1 cellular context compared by ENCODE assay signal in genomic region chr7:66167773-66168367, GRCh38.
TF ChIP-seq lines count a peak whose summit lies in the region.

No MANE protein-coding gene starts in this region.

TF ChIP-seq in K562, 482 proteins besides CTCF, POLR2A, EP300 and RAD21 (continued from another document):
- TF ChIP-seq TAF15 (IDR thresholded peaks at IDR 0.05; ENCODE audit: low read depth, low read length): no peak
- TF ChIP-seq CHD2 (IDR thresholded peaks at IDR 0.05; ENCODE audit: low read depth, low read length): no peak
- TF ChIP-seq MED1 (CRISPR knock-in tag; IDR thresholded peaks at IDR 0.05; ENCODE audit: borderline replicate concordance): no peak
- TF ChIP-seq SMAD2 (IDR thresholded peaks at IDR 0.05; ENCODE audit: low read depth, low read length): no peak
- no peak for TF ChIP-seq SMAD1 (IDR thresholded peaks at IDR 0.05; ENCODE audit: low read depth, low read length, partially characterized antibody)
- no peak for TF ChIP-seq ZNF280A (IDR thresholded peaks at IDR 0.05; ENCODE audit: low read depth, partially characterized antibody)
- no peak for TF ChIP-seq CHD1 (IDR thresholded peaks at IDR 0.05; ENCODE audit: low read length)
- TF ChIP-seq ZNF75A (CRISPR knock-in tag; IDR thresholded peaks at IDR 0.05): no peak
- TF ChIP-seq ZBTB1 (CRISPR knock-in tag; IDR thresholded peaks at IDR 0.05; ENCODE audit: borderline replicate concordance, low read depth): no peak
- TF ChIP-seq GTF2B (IDR thresholded peaks at IDR 0.05; ENCODE audit: extremely low read depth, insufficient read length): no peak
- 0 out of 2 replicates have a peak, but pooled peaks have one; percentile 10 for TF ChIP-seq ZNF24 (IDR thresholded peaks at IDR 0.05)
- no peak for TF ChIP-seq RBM17 (IDR thresholded peaks at IDR 0.05; ENCODE audit: borderline replicate concordance, low read depth, low read length)
- peak; percentile 73; the same call in 1 of the 2 replicates for TF ChIP-seq SPI1 (IDR thresholded peaks at IDR 0.05; ENCODE audit: borderline replicate concordance, low read depth, low read length)
- no peak for TF ChIP-seq ATF4 (CRISPR knock-in tag; IDR thresholded peaks at IDR 0.05)
- peak; percentile 89 for TF ChIP-seq NFIC (IDR thresholded peaks at IDR 0.05)
- TF ChIP-seq JUNB (CRISPR knock-in tag; conservative IDR thresholded peaks at IDR 0.05): no peak
- TF ChIP-seq ARHGAP35 (IDR thresholded peaks at IDR 0.05; ENCODE audit: partially characterized antibody): no peak
- TF ChIP-seq TEAD4 (IDR thresholded peaks at IDR 0.05; ENCODE audit: low read length): no peak
- TF ChIP-seq TEAD4 (CRISPR knock-in tag; IDR thresholded peaks at IDR 0.05; ENCODE audit: borderline replicate concordance): no peak
- peak in 1 of 2 experiments; percentile 81; a peak in 2 of 4 replicates for TF ChIP-seq FOXA3 (CRISPR knock-in tag; conservative IDR thresholded peaks at IDR 0.05 in 1 of 2, IDR thresholded peaks at IDR 0.05 in 1 of 2)
- TF ChIP-seq THRA (IDR thresholded peaks at IDR 0.05): no peak
- TF ChIP-seq TEAD1 (CRISPR knock-in tag; IDR thresholded peaks at IDR 0.05): 0 out of 4 replicates have a peak, but pooled peaks of 1 of the 2 experiments have one; percentile 32
- no peak for TF ChIP-seq ERF (CRISPR knock-in tag; IDR thresholded peaks at IDR 0.05)
